In the genomic region with DNA sequence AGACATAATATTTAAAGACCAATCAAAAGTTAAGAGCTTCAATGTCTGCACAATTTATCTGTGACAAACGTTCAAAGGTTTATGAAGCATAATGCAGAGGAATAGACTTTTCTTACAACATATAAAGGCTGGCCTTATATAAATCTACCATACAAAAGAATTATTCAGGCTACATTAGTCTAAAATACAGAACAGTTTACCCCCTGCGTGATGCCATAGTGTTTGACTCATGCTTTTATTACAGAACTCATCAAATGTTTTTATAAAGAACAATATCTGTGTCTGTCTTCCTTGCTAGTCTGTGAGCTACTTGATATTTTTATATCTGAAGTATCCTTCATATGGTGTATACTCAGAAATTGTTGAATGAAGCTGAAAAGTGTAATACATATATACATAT, we compare ENCODE assay signal across 28 cellular contexts.
"Had no signal": no experiment of that assay in that cellular context is flagged by ENCODE, and none has a peak within 500 bp of the region (broad histone marks: within the 10 kb centered on the region; RNA-seq: fewer than 3 reads in every experiment).

No MANE protein-coding gene starts in this region.

- DNase-seq: stimulated activated CD4-positive, alpha-beta T cell treated with anti-CD3 and anti-CD28 coated beads, Interleukin-2, amount 100 ng/mL, for 48 hours; stimulated activated CD4-positive, alpha-beta T cell treated with anti-CD3 and anti-CD28 coated beads, Interleukin-4, amount 100 ng/mL, for 1 hour; stimulated activated CD4-positive, alpha-beta T cell treated with anti-CD3 and anti-CD28 coated beads, Interleukin-4, amount 100 ng/mL, for 24 hours; stimulated activated CD4-positive, alpha-beta T cell treated with anti-CD3 and anti-CD28 coated beads, Interleukin-4, amount 100 ng/mL, for 4 hours; stimulated activated CD8-positive, alpha-beta memory T cell treated with anti-CD3 and anti-CD28 coated beads, Interleukin-4, amount 100 ng/mL, for 48 hours; stimulated activated naive B cell treated with anti-CD40 and anti-IgM and Interleukin-4, amounts not matched to agents 10 μg/mL and 1 μg/mL and 100 μg/mL, for 72 hours; stimulated activated naive CD4-positive, alpha-beta T cell; stimulated activated naive CD4-positive, alpha-beta T cell treated with Interleukin-2 at 50 U/mL for 16 hours; stimulated activated naive CD8-positive, alpha-beta T cell treated with anti-CD3 and anti-CD28 coated beads, Interleukin-15, amount 100 ng/mL, for 72 hours; stimulated activated naive CD8-positive, alpha-beta T cell treated with anti-CD3 and anti-CD28 coated beads, Interleukin-15, Interleukin-2, amounts not matched to agents 100 U/mL and 50 U/mL, for 24 hours; stomach; substantia nigra; testis; thyroid gland; tibial artery; transverse colon; trophoblast cell; upper lobe of left lung; upper lobe of right lung; uterus had no signal

- H3K27ac ChIP-seq: stomach, suprapubic skin, testis, thoracic aorta, thyroid gland, tibial artery, tibial nerve, transverse colon, upper lobe of left lung, upper lobe of right lung, uterus, vagina had no signal

- ATAC-seq: stimulated activated effector memory CD8-positive, alpha-beta T cell treated with anti-CD3 and anti-CD28 coated beads, Interleukin-12 subunit alpha, Interleukin-12 subunit beta, amount 100 ng/mL, for 72 hours; stimulated activated memory B cell treated with anti-CD40 and anti-IgM and Interleukin-4, amounts not matched to agents 10 μg/mL and 1 μg/mL and 100 μg/mL, for 72 hours; stimulated activated naive B cell treated with anti-CD40 and anti-IgM and Interleukin-4, amounts not matched to agents 10 μg/mL and 1 μg/mL and 100 μg/mL, for 72 hours; stimulated activated naive CD8-positive, alpha-beta T cell treated with anti-CD3 and anti-CD28 coated beads, Interleukin-15, amount 100 ng/mL, for 72 hours; stimulated activated naive CD8-positive, alpha-beta T cell treated with anti-CD3 and anti-CD28 coated beads, Interleukin-15, Interleukin-2, amounts not matched to agents 100 U/mL and 50 U/mL, for 24 hours; upper lobe of right lung had no signal

- H3K36me3 ChIP-seq: stomach, suprapubic skin, thoracic aorta, thyroid gland, tibial artery, tibial nerve, transverse colon, upper lobe of left lung, upper lobe of right lung, uterus, vagina had no signal

- H3K4me3 ChIP-seq: stomach, suprapubic skin, testis, thoracic aorta, thyroid gland, tibial artery, tibial nerve, transverse colon, upper lobe of left lung, upper lobe of right lung, uterus, vagina had no signal

- H3K4me1 ChIP-seq: suprapubic skin, testis, thyroid gland, tibial artery, tibial nerve, transverse colon, upper lobe of left lung, upper lobe of right lung, uterus, vagina had no signal

- H3K4me3 Mint-ChIP-seq: stimulated activated effector memory CD8-positive, alpha-beta T cell treated with anti-CD3 and anti-CD28 coated beads, Interleukin-12 subunit alpha, Interleukin-12 subunit beta, amount 100 ng/mL, for 72 hours; stimulated activated memory B cell treated with anti-CD40 and anti-IgM and Interleukin-4, amounts not matched to agents 10 μg/mL and 1 μg/mL and 100 μg/mL, for 72 hours; stimulated activated naive B cell treated with anti-CD40 and anti-IgM and Interleukin-4, amounts not matched to agents 10 μg/mL and 1 μg/mL and 100 μg/mL, for 72 hours; stimulated activated naive CD8-positive, alpha-beta T cell treated with anti-CD3 and anti-CD28 coated beads, Interleukin-15, amount 100 ng/mL, for 72 hours; stimulated activated naive CD8-positive, alpha-beta T cell treated with anti-CD3 and anti-CD28 coated beads, Interleukin-15, Interleukin-2, amounts not matched to agents 100 ng/mL and 50 ng/mL, for 24 hours; type B pancreatic cell had no signal

- H3K4me1 Mint-ChIP-seq: stimulated activated effector memory CD8-positive, alpha-beta T cell treated with anti-CD3 and anti-CD28 coated beads, Interleukin-12 subunit alpha, Interleukin-12 subunit beta, amount 100 ng/mL, for 72 hours; stimulated activated memory B cell treated with anti-CD40 and anti-IgM and Interleukin-4, amounts not matched to agents 10 μg/mL and 1 μg/mL and 100 μg/mL, for 72 hours; stimulated activated naive B cell treated with anti-CD40 and anti-IgM and Interleukin-4, amounts not matched to agents 10 μg/mL and 1 μg/mL and 100 μg/mL, for 72 hours; stimulated activated naive CD8-positive, alpha-beta T cell treated with anti-CD3 and anti-CD28 coated beads, Interleukin-15, amount 100 ng/mL, for 72 hours had no signal

- H3K36me3 Mint-ChIP-seq: stimulated activated effector memory CD8-positive, alpha-beta T cell treated with anti-CD3 and anti-CD28 coated beads, Interleukin-12 subunit alpha, Interleukin-12 subunit beta, amount 100 ng/mL, for 72 hours; stimulated activated memory B cell treated with anti-CD40 and anti-IgM and Interleukin-4, amounts not matched to agents 10 μg/mL and 1 μg/mL and 100 μg/mL, for 72 hours; stimulated activated naive B cell treated with anti-CD40 and anti-IgM and Interleukin-4, amounts not matched to agents 10 μg/mL and 1 μg/mL and 100 μg/mL, for 72 hours; type B pancreatic cell had no signal

- H3K27me3 Mint-ChIP-seq: stimulated activated memory B cell treated with anti-CD40 and anti-IgM and Interleukin-4, amounts not matched to agents 10 μg/mL and 1 μg/mL and 100 μg/mL, for 72 hours; stimulated activated naive B cell treated with anti-CD40 and anti-IgM and Interleukin-4, amounts not matched to agents 10 μg/mL and 1 μg/mL and 100 μg/mL, for 72 hours; stimulated activated naive CD8-positive, alpha-beta T cell treated with anti-CD3 and anti-CD28 coated beads, Interleukin-15, amount 100 ng/mL, for 72 hours; stimulated activated naive CD8-positive, alpha-beta T cell treated with anti-CD3 and anti-CD28 coated beads, Interleukin-15, Interleukin-2, amounts not matched to agents 100 ng/mL and 50 ng/mL, for 24 hours had no signal

- H3K27ac Mint-ChIP-seq: stimulated activated effector memory CD8-positive, alpha-beta T cell treated with anti-CD3 and anti-CD28 coated beads, Interleukin-12 subunit alpha, Interleukin-12 subunit beta, amount 100 ng/mL, for 72 hours; stimulated activated memory B cell treated with anti-CD40 and anti-IgM and Interleukin-4, amounts not matched to agents 10 μg/mL and 1 μg/mL and 100 μg/mL, for 72 hours; stimulated activated naive B cell treated with anti-CD40 and anti-IgM and Interleukin-4, amounts not matched to agents 10 μg/mL and 1 μg/mL and 100 μg/mL, for 72 hours; stimulated activated naive CD8-positive, alpha-beta T cell treated with anti-CD3 and anti-CD28 coated beads, Interleukin-15, amount 100 ng/mL, for 72 hours; stimulated activated naive CD8-positive, alpha-beta T cell treated with anti-CD3 and anti-CD28 coated beads, Interleukin-15, Interleukin-2, amounts not matched to agents 100 ng/mL and 50 ng/mL, for 24 hours; type B pancreatic cell had no signal

- H3K9me3 Mint-ChIP-seq: stimulated activated naive CD8-positive, alpha-beta T cell treated with anti-CD3 and anti-CD28 coated beads, Interleukin-15, Interleukin-2, amounts not matched to agents 100 ng/mL and 50 ng/mL, for 24 hours; type B pancreatic cell had no signal

- H3K27me3 ChIP-seq: stomach, suprapubic skin, testis, thyroid gland, tibial artery, tibial nerve, transverse colon, upper lobe of left lung, upper lobe of right lung, uterus, vagina had no signal

- H3K9me3 ChIP-seq: stomach, suprapubic skin, testis, thoracic aorta, thyroid gland, tibial artery, tibial nerve, transverse colon, upper lobe of left lung, upper lobe of right lung, uterus, vagina had no signal
